In the genomic region with DNA sequence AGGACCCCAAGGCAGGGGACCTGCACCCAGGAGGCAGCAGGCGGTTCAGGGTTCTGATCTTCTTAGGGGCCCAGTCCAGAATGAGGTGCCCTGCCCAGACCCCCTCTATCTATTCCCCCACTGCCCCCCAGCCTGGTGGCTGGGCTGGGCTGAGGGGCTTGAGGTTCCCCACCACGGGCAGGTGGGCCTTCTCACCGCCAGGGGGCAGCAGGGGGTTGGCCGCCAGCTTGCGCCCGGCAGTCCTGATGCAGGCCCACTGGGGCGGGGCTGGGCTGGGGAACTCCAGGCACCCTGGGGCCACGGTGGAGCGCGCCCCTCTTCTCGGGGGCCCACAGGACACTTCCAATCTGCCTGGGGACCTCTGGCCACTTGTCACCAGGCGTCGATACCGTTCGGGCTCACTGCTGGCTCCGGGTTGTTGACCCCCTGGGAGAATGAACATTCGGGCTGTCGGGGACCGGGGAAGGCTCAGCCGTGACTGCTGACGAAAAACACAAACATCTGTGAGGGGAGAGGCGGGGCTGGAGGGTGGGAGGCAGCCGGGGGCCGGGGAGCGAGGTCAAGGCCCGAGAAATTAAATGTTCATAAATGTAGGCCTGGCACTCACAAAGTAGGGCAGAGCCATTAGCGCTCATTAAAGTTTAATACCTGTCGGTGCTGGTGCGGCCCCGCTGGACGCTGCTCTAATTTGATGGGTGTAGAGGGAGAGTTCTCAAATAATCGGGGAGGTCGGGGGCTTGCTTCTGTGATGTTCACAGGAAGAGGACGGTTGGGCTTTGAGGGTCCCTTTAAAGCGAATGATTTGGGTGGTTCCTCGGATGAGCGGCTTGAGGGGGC, we compare ENCODE assay signal across 2 cellular contexts.
TF ChIP-seq lines count a peak whose summit lies in the region.

No MANE protein-coding gene starts in this region.

TF ChIP-seq in HCT116, 20 proteins besides CTCF, POLR2A, EP300 and RAD21:
- TF ChIP-seq, protein P1, sequence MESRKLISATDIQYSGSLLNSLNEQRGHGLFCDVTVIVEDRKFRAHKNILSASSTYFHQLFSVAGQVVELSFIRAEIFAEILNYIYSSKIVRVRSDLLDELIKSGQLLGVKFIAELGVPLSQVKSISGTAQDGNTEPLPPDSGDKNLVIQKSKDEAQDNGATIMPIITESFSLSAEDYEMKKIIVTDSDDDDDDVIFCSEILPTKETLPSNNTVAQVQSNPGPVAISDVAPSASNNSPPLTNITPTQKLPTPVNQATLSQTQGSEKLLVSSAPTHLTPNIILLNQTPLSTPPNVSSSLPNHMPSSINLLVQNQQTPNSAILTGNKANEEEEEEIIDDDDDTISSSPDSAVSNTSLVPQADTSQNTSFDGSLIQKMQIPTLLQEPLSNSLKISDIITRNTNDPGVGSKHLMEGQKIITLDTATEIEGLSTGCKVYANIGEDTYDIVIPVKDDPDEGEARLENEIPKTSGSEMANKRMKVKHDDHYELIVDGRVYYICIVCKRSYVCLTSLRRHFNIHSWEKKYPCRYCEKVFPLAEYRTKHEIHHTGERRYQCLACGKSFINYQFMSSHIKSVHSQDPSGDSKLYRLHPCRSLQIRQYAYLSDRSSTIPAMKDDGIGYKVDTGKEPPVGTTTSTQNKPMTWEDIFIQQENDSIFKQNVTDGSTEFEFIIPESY (IDR thresholded peaks at IDR 0.05; ENCODE audit: extremely low read depth, insufficient replicate concordance, low read length) = no peak
- TF ChIP-seq, protein P2, sequence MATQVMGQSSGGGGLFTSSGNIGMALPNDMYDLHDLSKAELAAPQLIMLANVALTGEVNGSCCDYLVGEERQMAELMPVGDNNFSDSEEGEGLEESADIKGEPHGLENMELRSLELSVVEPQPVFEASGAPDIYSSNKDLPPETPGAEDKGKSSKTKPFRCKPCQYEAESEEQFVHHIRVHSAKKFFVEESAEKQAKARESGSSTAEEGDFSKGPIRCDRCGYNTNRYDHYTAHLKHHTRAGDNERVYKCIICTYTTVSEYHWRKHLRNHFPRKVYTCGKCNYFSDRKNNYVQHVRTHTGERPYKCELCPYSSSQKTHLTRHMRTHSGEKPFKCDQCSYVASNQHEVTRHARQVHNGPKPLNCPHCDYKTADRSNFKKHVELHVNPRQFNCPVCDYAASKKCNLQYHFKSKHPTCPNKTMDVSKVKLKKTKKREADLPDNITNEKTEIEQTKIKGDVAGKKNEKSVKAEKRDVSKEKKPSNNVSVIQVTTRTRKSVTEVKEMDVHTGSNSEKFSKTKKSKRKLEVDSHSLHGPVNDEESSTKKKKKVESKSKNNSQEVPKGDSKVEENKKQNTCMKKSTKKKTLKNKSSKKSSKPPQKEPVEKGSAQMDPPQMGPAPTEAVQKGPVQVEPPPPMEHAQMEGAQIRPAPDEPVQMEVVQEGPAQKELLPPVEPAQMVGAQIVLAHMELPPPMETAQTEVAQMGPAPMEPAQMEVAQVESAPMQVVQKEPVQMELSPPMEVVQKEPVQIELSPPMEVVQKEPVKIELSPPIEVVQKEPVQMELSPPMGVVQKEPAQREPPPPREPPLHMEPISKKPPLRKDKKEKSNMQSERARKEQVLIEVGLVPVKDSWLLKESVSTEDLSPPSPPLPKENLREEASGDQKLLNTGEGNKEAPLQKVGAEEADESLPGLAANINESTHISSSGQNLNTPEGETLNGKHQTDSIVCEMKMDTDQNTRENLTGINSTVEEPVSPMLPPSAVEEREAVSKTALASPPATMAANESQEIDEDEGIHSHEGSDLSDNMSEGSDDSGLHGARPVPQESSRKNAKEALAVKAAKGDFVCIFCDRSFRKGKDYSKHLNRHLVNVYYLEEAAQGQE (IDR thresholded peaks at IDR 0.05; ENCODE audit: low read depth) = no peak
- TF ChIP-seq SP1 (IDR thresholded peaks at IDR 0.05; ENCODE audit: low read depth) (no peak), EZH2phosphoT487 (IDR thresholded peaks at IDR 0.05; ENCODE audit: borderline replicate concordance) (no peak), CEBPB (IDR thresholded peaks at IDR 0.05; ENCODE audit: low read depth) (no peak), EZH2 (IDR thresholded peaks at IDR 0.05) (no peak), ELF1 (IDR thresholded peaks at IDR 0.05; ENCODE audit: borderline replicate concordance, low read depth) (no peak), FOSL1 (IDR thresholded peaks at IDR 0.05; ENCODE audit: low read depth) (no peak), SRF (IDR thresholded peaks at IDR 0.05; ENCODE audit: low read depth) (no peak), ZNF274 (IDR thresholded peaks at IDR 0.05; ENCODE audit: low read depth, low read length) (no peak)
- TF ChIP-seq, protein P3, sequence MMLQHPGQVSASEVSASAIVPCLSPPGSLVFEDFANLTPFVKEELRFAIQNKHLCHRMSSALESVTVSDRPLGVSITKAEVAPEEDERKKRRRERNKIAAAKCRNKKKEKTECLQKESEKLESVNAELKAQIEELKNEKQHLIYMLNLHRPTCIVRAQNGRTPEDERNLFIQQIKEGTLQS (IDR thresholded peaks at IDR 0.05) = no peak

TF ChIP-seq in K562, 482 proteins besides CTCF, POLR2A, EP300 and RAD21 (continued from another document and continues in another):
- TF ChIP-seq WHSC1 (IDR thresholded peaks at IDR 0.05; ENCODE audit: low read length) (no peak), U2AF1 (optimal IDR thresholded peaks at IDR 0.05; ENCODE audit: low read depth, low read length) (no peak), PTRF (tag; IDR thresholded peaks at IDR 0.05) (no peak), E2F3 (CRISPR knock-in tag; IDR thresholded peaks at IDR 0.05) (no peak), BCL6 (CRISPR knock-in tag; IDR thresholded peaks at IDR 0.05) (no peak), NEUROD1 (IDR thresholded peaks at IDR 0.05; ENCODE audit: borderline replicate concordance, low read depth, low read length, partially characterized antibody) (peak; percentile 18), NCOR1 (IDR thresholded peaks at IDR 0.05) (no peak), KHSRP (IDR thresholded peaks at IDR 0.05) (no peak), ARHGAP35 (IDR thresholded peaks at IDR 0.05; ENCODE audit: partially characterized antibody) (no peak), ZNF785 (CRISPR knock-in tag; IDR thresholded peaks at IDR 0.05) (no peak), DNMT1 (IDR thresholded peaks at IDR 0.05) (no peak), ZNF589 (CRISPR knock-in tag; IDR thresholded peaks at IDR 0.05; ENCODE audit: low read depth) (no peak), ZNF830 (CRISPR knock-in tag; IDR thresholded peaks at IDR 0.05) (no peak), SLC30A9 (CRISPR knock-in tag; IDR thresholded peaks at IDR 0.05) (no peak), KLF13 (tag; IDR thresholded peaks at IDR 0.05; ENCODE audit: borderline replicate concordance, low read depth) (no peak), GABPA (tag; conservative IDR thresholded peaks at IDR 0.05; ENCODE audit: low read depth) (no peak), MXI1 (IDR thresholded peaks at IDR 0.05; ENCODE audit: low read depth, low read length) (no peak), ZNF274 (IDR thresholded peaks at IDR 0.05; ENCODE audit: borderline replicate concordance, low read depth, low read length) (no peak), ZNF707 (CRISPR knock-in tag; conservative IDR thresholded peaks at IDR 0.05) (no peak), FOXJ2 (tag; IDR thresholded peaks at IDR 0.05) (no peak), CBFA2T2 (conservative IDR thresholded peaks at IDR 0.05) (no peak), ZNF197 (CRISPR knock-in tag; IDR thresholded peaks at IDR 0.05; ENCODE audit: low read depth) (no peak), DACH1 (IDR thresholded peaks at IDR 0.05; ENCODE audit: partially characterized antibody) (no peak), CEBPB (tag; IDR thresholded peaks at IDR 0.05) (no peak), MEF2D (tag; conservative IDR thresholded peaks at IDR 0.05; ENCODE audit: low read depth) (no peak), SAFB (IDR thresholded peaks at IDR 0.05; ENCODE audit: borderline replicate concordance, low read depth, low read length) (no peak), SMAD4 (CRISPR knock-in tag; conservative IDR thresholded peaks at IDR 0.05) (0 out of 2 replicates have a peak, but pooled peaks have one; percentile 49), MECOM (CRISPR knock-in tag; IDR thresholded peaks at IDR 0.05) (no peak), MAFF (IDR thresholded peaks at IDR 0.05; ENCODE audit: low read length) (no peak), FIP1L1 (IDR thresholded peaks at IDR 0.05; ENCODE audit: low read depth, low read length, poor library complexity, severe bottlenecking) (peak; percentile 54), RBBP5 (IDR thresholded peaks at IDR 0.05; ENCODE audit: borderline replicate concordance, insufficient read depth, low read length, poor library complexity, severe bottlenecking) (no peak), ZKSCAN8 (CRISPR knock-in tag; IDR thresholded peaks at IDR 0.05) (peak; percentile 76; the same call in 1 of the 2 replicates), ARID1B (IDR thresholded peaks at IDR 0.05) (0 out of 2 replicates have a peak, but pooled peaks have one; percentile 11), SREBF2 (CRISPR knock-in tag; IDR thresholded peaks at IDR 0.05) (no peak), ZNF717 (CRISPR knock-in tag; IDR thresholded peaks at IDR 0.05) (no peak)
- TF ChIP-seq, protein P4, sequence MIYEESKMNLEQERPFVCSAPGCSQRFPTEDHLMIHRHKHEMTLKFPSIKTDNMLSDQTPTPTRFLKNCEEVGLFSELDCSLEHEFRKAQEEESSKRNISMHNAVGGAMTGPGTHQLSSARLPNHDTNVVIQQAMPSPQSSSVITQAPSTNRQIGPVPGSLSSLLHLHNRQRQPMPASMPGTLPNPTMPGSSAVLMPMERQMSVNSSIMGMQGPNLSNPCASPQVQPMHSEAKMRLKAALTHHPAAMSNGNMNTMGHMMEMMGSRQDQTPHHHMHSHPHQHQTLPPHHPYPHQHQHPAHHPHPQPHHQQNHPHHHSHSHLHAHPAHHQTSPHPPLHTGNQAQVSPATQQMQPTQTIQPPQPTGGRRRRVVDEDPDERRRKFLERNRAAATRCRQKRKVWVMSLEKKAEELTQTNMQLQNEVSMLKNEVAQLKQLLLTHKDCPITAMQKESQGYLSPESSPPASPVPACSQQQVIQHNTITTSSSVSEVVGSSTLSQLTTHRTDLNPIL (CRISPR knock-in tag; IDR thresholded peaks at IDR 0.05) = no peak
- TF ChIP-seq, protein P5, sequence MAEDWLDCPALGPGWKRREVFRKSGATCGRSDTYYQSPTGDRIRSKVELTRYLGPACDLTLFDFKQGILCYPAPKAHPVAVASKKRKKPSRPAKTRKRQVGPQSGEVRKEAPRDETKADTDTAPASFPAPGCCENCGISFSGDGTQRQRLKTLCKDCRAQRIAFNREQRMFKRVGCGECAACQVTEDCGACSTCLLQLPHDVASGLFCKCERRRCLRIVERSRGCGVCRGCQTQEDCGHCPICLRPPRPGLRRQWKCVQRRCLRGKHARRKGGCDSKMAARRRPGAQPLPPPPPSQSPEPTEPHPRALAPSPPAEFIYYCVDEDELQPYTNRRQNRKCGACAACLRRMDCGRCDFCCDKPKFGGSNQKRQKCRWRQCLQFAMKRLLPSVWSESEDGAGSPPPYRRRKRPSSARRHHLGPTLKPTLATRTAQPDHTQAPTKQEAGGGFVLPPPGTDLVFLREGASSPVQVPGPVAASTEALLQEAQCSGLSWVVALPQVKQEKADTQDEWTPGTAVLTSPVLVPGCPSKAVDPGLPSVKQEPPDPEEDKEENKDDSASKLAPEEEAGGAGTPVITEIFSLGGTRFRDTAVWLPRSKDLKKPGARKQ (CRISPR knock-in tag; IDR thresholded peaks at IDR 0.05) = no peak
- TF ChIP-seq, protein P6, sequence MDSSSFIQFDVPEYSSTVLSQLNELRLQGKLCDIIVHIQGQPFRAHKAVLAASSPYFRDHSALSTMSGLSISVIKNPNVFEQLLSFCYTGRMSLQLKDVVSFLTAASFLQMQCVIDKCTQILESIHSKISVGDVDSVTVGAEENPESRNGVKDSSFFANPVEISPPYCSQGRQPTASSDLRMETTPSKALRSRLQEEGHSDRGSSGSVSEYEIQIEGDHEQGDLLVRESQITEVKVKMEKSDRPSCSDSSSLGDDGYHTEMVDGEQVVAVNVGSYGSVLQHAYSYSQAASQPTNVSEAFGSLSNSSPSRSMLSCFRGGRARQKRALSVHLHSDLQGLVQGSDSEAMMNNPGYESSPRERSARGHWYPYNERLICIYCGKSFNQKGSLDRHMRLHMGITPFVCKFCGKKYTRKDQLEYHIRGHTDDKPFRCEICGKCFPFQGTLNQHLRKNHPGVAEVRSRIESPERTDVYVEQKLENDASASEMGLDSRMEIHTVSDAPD (CRISPR knock-in tag; IDR thresholded peaks at IDR 0.05) = no peak
- TF ChIP-seq, protein P7, sequence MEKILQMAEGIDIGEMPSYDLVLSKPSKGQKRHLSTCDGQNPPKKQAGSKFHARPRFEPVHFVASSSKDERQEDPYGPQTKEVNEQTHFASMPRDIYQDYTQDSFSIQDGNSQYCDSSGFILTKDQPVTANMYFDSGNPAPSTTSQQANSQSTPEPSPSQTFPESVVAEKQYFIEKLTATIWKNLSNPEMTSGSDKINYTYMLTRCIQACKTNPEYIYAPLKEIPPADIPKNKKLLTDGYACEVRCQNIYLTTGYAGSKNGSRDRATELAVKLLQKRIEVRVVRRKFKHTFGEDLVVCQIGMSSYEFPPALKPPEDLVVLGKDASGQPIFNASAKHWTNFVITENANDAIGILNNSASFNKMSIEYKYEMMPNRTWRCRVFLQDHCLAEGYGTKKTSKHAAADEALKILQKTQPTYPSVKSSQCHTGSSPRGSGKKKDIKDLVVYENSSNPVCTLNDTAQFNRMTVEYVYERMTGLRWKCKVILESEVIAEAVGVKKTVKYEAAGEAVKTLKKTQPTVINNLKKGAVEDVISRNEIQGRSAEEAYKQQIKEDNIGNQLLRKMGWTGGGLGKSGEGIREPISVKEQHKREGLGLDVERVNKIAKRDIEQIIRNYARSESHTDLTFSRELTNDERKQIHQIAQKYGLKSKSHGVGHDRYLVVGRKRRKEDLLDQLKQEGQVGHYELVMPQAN (IDR thresholded peaks at IDR 0.05; ENCODE audit: borderline replicate concordance) = no peak
- TF ChIP-seq, protein P8, sequence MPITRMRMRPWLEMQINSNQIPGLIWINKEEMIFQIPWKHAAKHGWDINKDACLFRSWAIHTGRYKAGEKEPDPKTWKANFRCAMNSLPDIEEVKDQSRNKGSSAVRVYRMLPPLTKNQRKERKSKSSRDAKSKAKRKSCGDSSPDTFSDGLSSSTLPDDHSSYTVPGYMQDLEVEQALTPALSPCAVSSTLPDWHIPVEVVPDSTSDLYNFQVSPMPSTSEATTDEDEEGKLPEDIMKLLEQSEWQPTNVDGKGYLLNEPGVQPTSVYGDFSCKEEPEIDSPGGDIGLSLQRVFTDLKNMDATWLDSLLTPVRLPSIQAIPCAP (CRISPR knock-in tag; IDR thresholded peaks at IDR 0.05; ENCODE audit: borderline replicate concordance) = no peak
- TF ChIP-seq, protein P9, sequence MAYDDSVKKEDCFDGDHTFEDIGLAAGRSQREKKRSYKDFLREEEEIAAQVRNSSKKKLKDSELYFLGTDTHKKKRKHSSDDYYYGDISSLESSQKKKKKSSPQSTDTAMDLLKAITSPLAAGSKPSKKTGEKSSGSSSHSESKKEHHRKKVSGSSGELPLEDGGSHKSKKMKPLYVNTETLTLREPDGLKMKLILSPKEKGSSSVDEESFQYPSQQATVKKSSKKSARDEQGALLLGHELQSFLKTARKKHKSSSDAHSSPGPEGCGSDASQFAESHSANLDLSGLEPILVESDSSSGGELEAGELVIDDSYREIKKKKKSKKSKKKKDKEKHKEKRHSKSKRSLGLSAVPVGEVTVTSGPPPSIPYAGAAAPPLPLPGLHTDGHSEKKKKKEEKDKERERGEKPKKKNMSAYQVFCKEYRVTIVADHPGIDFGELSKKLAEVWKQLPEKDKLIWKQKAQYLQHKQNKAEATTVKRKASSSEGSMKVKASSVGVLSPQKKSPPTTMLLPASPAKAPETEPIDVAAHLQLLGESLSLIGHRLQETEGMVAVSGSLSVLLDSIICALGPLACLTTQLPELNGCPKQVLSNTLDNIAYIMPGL (CRISPR knock-in tag; IDR thresholded peaks at IDR 0.05) = no peak
- TF ChIP-seq, protein P10, sequence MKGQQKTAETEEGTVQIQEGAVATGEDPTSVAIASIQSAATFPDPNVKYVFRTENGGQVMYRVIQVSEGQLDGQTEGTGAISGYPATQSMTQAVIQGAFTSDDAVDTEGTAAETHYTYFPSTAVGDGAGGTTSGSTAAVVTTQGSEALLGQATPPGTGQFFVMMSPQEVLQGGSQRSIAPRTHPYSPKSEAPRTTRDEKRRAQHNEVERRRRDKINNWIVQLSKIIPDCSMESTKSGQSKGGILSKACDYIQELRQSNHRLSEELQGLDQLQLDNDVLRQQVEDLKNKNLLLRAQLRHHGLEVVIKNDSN (CRISPR knock-in tag; IDR thresholded peaks at IDR 0.05) = peak; percentile 35
